Comparison of ENCODE assay signal across 1 cellular context in the genomic region with DNA sequence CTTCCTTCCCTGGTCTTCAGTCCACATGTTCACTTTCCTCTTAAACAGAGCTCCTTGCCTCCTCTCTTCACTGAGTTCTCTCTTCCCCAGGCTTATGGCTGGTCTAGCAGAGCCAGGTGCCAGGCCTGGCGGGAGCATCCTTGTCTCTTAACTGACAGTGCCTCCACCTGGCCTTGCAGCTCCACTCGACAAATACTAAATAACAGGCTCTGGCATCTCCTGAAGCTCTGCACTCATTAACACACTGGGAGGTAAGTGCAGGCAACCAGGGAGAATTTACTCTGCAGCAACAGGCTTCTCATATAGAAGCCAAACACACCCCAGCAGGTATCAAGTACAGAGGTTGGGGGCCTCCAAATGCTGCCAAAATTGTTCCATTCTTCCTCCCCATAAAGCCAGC.
TF ChIP-seq lines count a peak whose summit lies in the region.

No MANE protein-coding gene starts in this region.

TF ChIP-seq in H1, 55 proteins besides CTCF, POLR2A, EP300 and RAD21 (continued from another document):
- TF ChIP-seq CHD7 (IDR thresholded peaks at IDR 0.05; ENCODE audit: insufficient replicate concordance, low read length) (no peak), MAFK (IDR thresholded peaks at IDR 0.05; ENCODE audit: low read depth, low read length) (no peak), ATF2 (IDR thresholded peaks at IDR 0.05; ENCODE audit: low read length) (no peak)
